Comparison of ENCODE assay signal across 7 cellular contexts in genomic region chr6:33200234-33201146, GRCh38. TPM values are rescaled to one million over a fixed set of nuclear protein-coding genes. Genes with fewer than 3 reads are reported as not detected.
A peak's percentile ranks its signal among the peaks of the same experiment; 100 is the strongest.
DNase-seq lines count a peak whose midpoint lies in the region; ATAC-seq and TF ChIP-seq lines count a peak whose summit lies in the region.

Gene RXRB, minus strand, starts transcription at chr6:33200665. Its CDS starts 189 bp downstream, at chr6:33200476.
Gene SLC39A7, plus strand, starts transcription at chr6:33200867. Its CDS starts 379 bp downstream, at chr6:33201246.

- no peak for TF ChIP-seq CTCF in brain (conservative IDR thresholded peaks at IDR 0.05)

- peaks cover 0 to 3% (median 0%) of the 10 kb centered on the region in 5 experiments for H3K9me3 Mint-ChIP-seq in brain

- intact Hi-C loops in sciatic nerve (cut with DNase I) = no loop called here

- DNase-seq in NCI-H2171 (lab: John Stamatoyannopoulos, UW) = peak; percentile 98
- peak; percentile 99 for DNase-seq in UCSD-AML1 (lab: John Stamatoyannopoulos, UW; ENCODE audit: unreplicated experiment)
- peak; percentile 90 for DNase-seq in iPS DF 19.7 (ENCODE audit: low read depth, low spot score)
- DNase-seq in sciatic nerve (ENCODE audit: low spot score) = peak; percentile 100

- ATAC-seq in GM18520 (IDR thresholded peaks at IDR 0.05; ENCODE audit: unreplicated experiment) = peak; percentile 37
- peak; percentile 36 for ATAC-seq in HG03095 (IDR thresholded peaks at IDR 0.05; ENCODE audit: unreplicated experiment)
- peak; percentile 93 for ATAC-seq in sciatic nerve

- peak within 1 kb of the TSS; percentile 99 to 100 (median 99) for H3K27ac Mint-ChIP-seq in brain

- peak within 1 kb of the TSS; percentile 95 to 100 (median 99) for H3K4me3 Mint-ChIP-seq in brain

- H3K36me3 Mint-ChIP-seq in brain = peaks cover 39% of the 10 kb centered on the region

- H3K4me1 Mint-ChIP-seq in brain = peaks cover 80% of the 10 kb centered on the region

- H3K27me3 Mint-ChIP-seq in brain = peaks cover 15% of the 10 kb centered on the region

RNA-seq across cellular contexts. Expression of gene RXRB, which starts in this region (rescaled TPM):
- polyA plus RNA-seq in brain (ENCODE audit: insufficient read depth, low read depth, low replicate concordance) = 63.3 TPM
- total RNA-seq in sciatic nerve = 54.0 TPM

RNA-seq across cellular contexts. Expression of gene SLC39A7, which starts in this region (rescaled TPM):
- 114 TPM for polyA plus RNA-seq in brain (ENCODE audit: insufficient read depth, low read depth, low replicate concordance)
- 65.3 TPM for total RNA-seq in sciatic nerve

Comparison
In these comparisons a context has a peak if more than half of its experiments do, and no peak if none do; other contexts are left out.
1. Peak in every context shown above with its lines: DNase-seq and ATAC-seq.
2. ATAC-seq: peak in every context shown above with its lines; median percentile 93 in sciatic nerve; 37 in GM18520; 36 in HG03095.